In the genomic region with DNA sequence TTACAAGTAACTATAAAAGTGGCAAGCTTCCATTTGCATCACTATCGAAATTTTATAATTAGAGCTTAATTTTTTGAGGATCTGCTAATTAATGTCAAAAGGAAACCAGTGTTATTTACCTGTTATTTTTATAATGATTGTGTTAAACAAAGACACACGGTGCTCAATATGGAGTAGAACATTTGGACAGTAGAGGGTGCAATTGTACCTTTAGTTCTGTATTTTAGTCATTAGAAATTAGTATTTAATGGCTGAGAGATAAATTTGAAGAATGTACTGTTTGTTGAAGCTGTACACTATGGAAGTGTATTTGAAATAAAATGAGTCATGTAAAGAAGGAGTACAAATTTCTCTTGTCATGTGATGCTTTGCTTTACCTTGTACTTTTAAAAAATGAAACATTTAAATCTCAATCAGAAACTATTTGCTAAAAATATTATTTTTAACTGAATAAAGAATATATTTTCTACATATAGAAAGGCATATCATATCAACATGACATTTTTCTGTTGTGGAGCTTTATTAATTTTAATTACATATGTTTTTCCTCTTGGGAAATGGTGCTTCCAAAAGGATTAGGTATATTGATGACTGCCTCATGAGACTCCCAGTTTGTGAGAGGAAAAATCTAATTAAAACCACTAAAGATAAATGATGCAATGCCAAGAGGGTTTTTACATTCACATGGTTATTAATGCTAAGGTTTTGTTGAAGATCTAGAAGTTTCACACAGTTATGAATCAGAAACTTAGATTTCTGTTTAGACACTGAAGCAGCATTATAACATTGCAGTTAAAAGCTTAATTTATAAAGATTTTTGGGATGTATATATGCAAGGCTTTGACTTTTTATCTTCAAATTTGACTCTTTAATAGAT, we compare ENCODE assay signal across 8 cellular contexts. TPM values are rescaled to one million over a fixed set of nuclear protein-coding genes. Genes with fewer than 3 reads are reported as not detected.
DNase-seq lines count a peak whose midpoint lies in the region; ATAC-seq and TF ChIP-seq lines count a peak whose summit lies in the region.

No MANE protein-coding gene starts in this region.

- no peaks in the 10 kb centered on the region for H3K4me1 Mint-ChIP-seq in CD8-positive, alpha-beta memory T cell

- no peak for ATAC-seq in GM19467 (IDR thresholded peaks at IDR 0.05; ENCODE audit: unreplicated experiment)

- no peak overlapping the region for H3K4me2 ChIP-seq in parathyroid adenoma (ENCODE audit: low read length)

- no peaks in the 10 kb centered on the region for H3K9me3 ChIP-seq in parathyroid adenoma (ENCODE audit: control insufficient read depth, low read length)
- no peaks in the 10 kb centered on the region for H3K9me3 ChIP-seq in CD8-positive, alpha-beta memory T cell (ENCODE audit: low read length)

- H3K79me2 ChIP-seq in parathyroid adenoma: no peaks in the 10 kb centered on the region

- no peak overlapping the region for H3K4me3 ChIP-seq in parathyroid adenoma (ENCODE audit: low read depth, low read length)
- H3K4me3 ChIP-seq in CD8-positive, alpha-beta memory T cell (ENCODE audit: low read length): no peak overlapping the region

- H3K27ac ChIP-seq in parathyroid adenoma: no peak overlapping the region
- no peak overlapping the region for H3K27ac ChIP-seq in CD8-positive, alpha-beta memory T cell (ENCODE audit: low read depth, low read length)

- peak; percentile 19 for TF ChIP-seq CTCF in GM10248 (IDR thresholded peaks at IDR 0.05; ENCODE audit: control extremely low read depth, extremely low read depth, low read depth, missing control alignments)
- TF ChIP-seq CTCF in parathyroid adenoma (IDR thresholded peaks at IDR 0.05): peak; percentile 78

- CTCF ChIA-PET in GM10248 (lab: Yijun Ruan, JAX): interaction anchor here (1.1 to 2.4 kb wide), 5 partner anchors 9 to 1152 kb away, joined by 3 to 6 read pairs (median 4); no protein-coding TSS in a partner anchor
- CTCF ChIA-PET in CD8-positive, alpha-beta memory T cell (lab: Charles Lee): interaction anchor here (1.0 kb wide), 1 partner anchor 358 kb away, joined by 4 read pairs; no protein-coding TSS in a partner anchor

- no peaks in the 10 kb centered on the region for H3K36me3 Mint-ChIP-seq in CD8-positive, alpha-beta memory T cell

- TF ChIP-seq POLR2A in erythroblast (IDR thresholded peaks at IDR 0.05; ENCODE audit: low read length): no peak

- no peak overlapping the region for H3K27ac Mint-ChIP-seq in CD8-positive, alpha-beta memory T cell

- no peaks in the 10 kb centered on the region for H3K36me3 ChIP-seq in parathyroid adenoma (ENCODE audit: control insufficient read depth, insufficient read depth, low read length)
- no peaks in the 10 kb centered on the region for H3K36me3 ChIP-seq in CD8-positive, alpha-beta memory T cell (ENCODE audit: insufficient read depth, low read length)

- POLR2A ChIA-PET in GM10248 (lab: Yijun Ruan, JAX): no interaction called here
- POLR2A ChIA-PET in CD8-positive, alpha-beta memory T cell (lab: Charles Lee): no interaction called here

- H3K27me3 ChIP-seq in parathyroid adenoma (ENCODE audit: control insufficient read depth, insufficient read depth, low read length): no peaks in the 10 kb centered on the region
- no peaks in the 10 kb centered on the region for H3K27me3 ChIP-seq in CD8-positive, alpha-beta memory T cell (ENCODE audit: insufficient read depth, low read length, poor library complexity, severe bottlenecking)

- H3K9ac ChIP-seq in parathyroid adenoma: no peak overlapping the region

- no peaks in the 10 kb centered on the region for H3K27me3 Mint-ChIP-seq in CD8-positive, alpha-beta memory T cell

- H3K4me3 Mint-ChIP-seq in CD8-positive, alpha-beta memory T cell: no peak overlapping the region

- no peaks in the 10 kb centered on the region for H3K9me3 Mint-ChIP-seq in CD8-positive, alpha-beta memory T cell

- no peak for DNase-seq in GM10248 (ENCODE audit: extremely low spot score)
- peak; percentile 12 to 53 for DNase-seq in NCI-H446 (lab: John Stamatoyannopoulos, UW)
- peak; percentile 13 to 30 for DNase-seq in erythroblast (lab: John Stamatoyannopoulos, UW)
- DNase-seq in CD8-positive, alpha-beta memory T cell: no peak
- no peak for DNase-seq in activated CD4-positive, alpha-beta T cell treated with anti-CD3 and anti-CD28 coated beads for 48 hours
- DNase-seq in KG1 (lab: John Stamatoyannopoulos, UW): no peak

- H3K4me1 ChIP-seq in parathyroid adenoma: no peaks in the 10 kb centered on the region
- H3K4me1 ChIP-seq in CD8-positive, alpha-beta memory T cell (ENCODE audit: insufficient read depth, low read length): no peaks in the 10 kb centered on the region

- H2AFZ ChIP-seq in parathyroid adenoma: no peak overlapping the region

RNA-seq across cellular contexts. Expression of a gene that starts 10.4 kb away (rescaled TPM):
- not detected for total RNA-seq in CD8-positive, alpha-beta memory T cell
- polyA plus RNA-seq in CD8-positive, alpha-beta memory T cell: not detected

Comparison
In these comparisons a context has a peak if more than half of its experiments do, and no peak if none do; other contexts are left out.
1. DNase-seq: peak in NCI-H446 (2 of 2) and erythroblast (2 of 2); none in GM10248 (single experiment), CD8-positive, alpha-beta memory T cell (0 of 5), activated CD4-positive, alpha-beta T cell treated with anti-CD3 and anti-CD28 coated beads for 48 hours (single experiment) and KG1 (single experiment).